15 cellular contexts compared by ENCODE assay signal in genomic region chr21:38095220-38095619, GRCh38.
"Had no signal": no experiment of that assay in that cellular context is flagged by ENCODE, and none has a peak within 500 bp of the region (broad histone marks: within the 10 kb centered on the region; RNA-seq: fewer than 3 reads in every experiment).

No MANE protein-coding gene starts in this region.

- H3K9me3 ChIP-seq: gastrocnemius medialis, transverse colon had no signal

- H3K27ac ChIP-seq: breast epithelium, gastrocnemius medialis, transverse colon had no signal

- H3K36me3 ChIP-seq: breast epithelium, gastrocnemius medialis, transverse colon had no signal

- DNase-seq: activated CD4-positive, alpha-beta memory T cell treated with anti-CD3 and anti-CD28 coated beads for 36 hours; activated gamma-delta T cell; activated T-cell treated with anti-CD3 and anti-CD28 coated beads, Interleukin-2, amount 50 U/mL, for 48 hours; gastrocnemius medialis; left cardiac atrium; naive thymus-derived CD4-positive, alpha-beta T cell; posterior cingulate gyrus; right cardiac atrium; stimulated activated CD4-positive, alpha-beta T cell treated with anti-CD3 and anti-CD28 coated beads, Interleukin-1b, Interleukin-23, amount 100 ng/mL, for 48 hours; stimulated activated naive B cell treated with anti-CD40 and anti-IgM and Interleukin-4, amounts not matched to agents 10 μg/mL and 1 μg/mL and 100 μg/mL, for 72 hours; substantia nigra; T-helper 9 cell; transverse colon had no signal

- H3K4me3 ChIP-seq: breast epithelium, gastrocnemius medialis, lung, transverse colon had no signal

- H3K4me1 ChIP-seq: breast epithelium, gastrocnemius medialis, transverse colon had no signal

- H3K27me3 ChIP-seq: gastrocnemius medialis had no signal

- ATAC-seq: gastrocnemius medialis; left cardiac atrium; naive thymus-derived CD4-positive, alpha-beta T cell; right cardiac atrium; stimulated activated naive B cell treated with anti-CD40 and anti-IgM and Interleukin-4, amounts not matched to agents 10 μg/mL and 1 μg/mL and 100 μg/mL, for 72 hours had no signal
